8 cellular contexts compared by ENCODE assay signal in genomic region chr4:6574747-6575502, GRCh38. TPM values are rescaled to one million over a fixed set of nuclear protein-coding genes. Genes with fewer than 3 reads are reported as not detected.
A peak's percentile ranks its signal among the peaks of the same experiment; 100 is the strongest.
DNase-seq lines count a peak whose midpoint lies in the region; ATAC-seq, FAIRE-seq and TF ChIP-seq lines count a peak whose summit lies in the region.

TSS of gene MAN2B2 (plus strand) at chr4:6575189. CDS start at chr4:6575211, 22 bp downstream.

- H3K9me3 ChIP-seq in right atrium auricular region = no peaks in the 10 kb centered on the region

- H3K4me3 ChIP-seq in right atrium auricular region = peak within 1 kb of the TSS; percentile 85 to 89

- ATAC-seq in HG02623 (IDR thresholded peaks at IDR 0.05; ENCODE audit: unreplicated experiment) = peak; percentile 90

- peak within 1 kb of the TSS; percentile 37 to 67 for H3K27ac ChIP-seq in right atrium auricular region

- DNase-seq in GM12891 (ENCODE audit: insufficient read length, low spot score) (peak; percentile 99), NCI-H1105 treated with DMSO at 0.1 percent for 48 hours (lab: John Stamatoyannopoulos, UW) (peak; percentile 54), T-helper 2 cell (peak; percentile 70 to 80 (median 75)), amygdala (lab: John Stamatoyannopoulos, UW) (peak; percentile 6 to 92 (median 78)), right atrium auricular region (ENCODE audit: low spot score) (peak; percentile 87), putamen (ENCODE audit: low spot score) (peak; percentile 83), urothelium cell line (ENCODE audit: low spot score) (peak; percentile 95)

- TF ChIP-seq POLR2A in GM12891 (IDR thresholded peaks at IDR 0.05; ENCODE audit: low read depth, low read length) = peak; percentile 62

- peaks cover 0 to 19% of the 10 kb centered on the region in 2 donors for H3K4me1 ChIP-seq in right atrium auricular region

- FAIRE-seq in GM12891 (lab: Jason Lieb, UNC) = peak; percentile 93
- FAIRE-seq in urothelium cell line (lab: Jason Lieb, UNC) = no peak

- H3K36me3 ChIP-seq in right atrium auricular region = peaks cover 13% of the 10 kb centered on the region

- H3K27me3 ChIP-seq in right atrium auricular region = no peaks in the 10 kb centered on the region

- peak in 1 of 2 donors; percentile 19 for TF ChIP-seq CTCF in right atrium auricular region (IDR thresholded peaks at IDR 0.05)

TF ChIP-seq in GM12891, 5 proteins besides CTCF, POLR2A, EP300 and RAD21:
- TF ChIP-seq TAF1 (IDR thresholded peaks at IDR 0.05; ENCODE audit: low read depth, low read length) (peak; percentile 64), SPI1 (IDR thresholded peaks at IDR 0.05; ENCODE audit: low read depth, low read length) (no peak), POU2F2 (IDR thresholded peaks at IDR 0.05; ENCODE audit: low read depth, low read length) (no peak), POLR2AphosphoS5 (IDR thresholded peaks at IDR 0.05; ENCODE audit: low read depth, low read length) (peak; percentile 72), PAX5 (IDR thresholded peaks at IDR 0.05; ENCODE audit: insufficient read depth, low read length, severe bottlenecking) (no peak)

RNA-seq across cellular contexts. Expression of gene MAN2B2, which starts in this region (rescaled TPM):
- 8.2 TPM for polyA plus RNA-seq in GM12891 (2012; ENCODE audit: low read depth, missing spikeins)
- 10 to 100 TPM; 23.7 to 25.5 TPM for total RNA-seq in right atrium auricular region

Comparison
In these comparisons a context has a peak if more than half of its experiments do, and no peak if none do; other contexts are left out.
1. Peak in every context shown above with its lines: DNase-seq, ATAC-seq, H3K4me3 ChIP-seq and H3K27ac ChIP-seq.